1 cellular context compared by ENCODE assay signal in the genomic region with DNA sequence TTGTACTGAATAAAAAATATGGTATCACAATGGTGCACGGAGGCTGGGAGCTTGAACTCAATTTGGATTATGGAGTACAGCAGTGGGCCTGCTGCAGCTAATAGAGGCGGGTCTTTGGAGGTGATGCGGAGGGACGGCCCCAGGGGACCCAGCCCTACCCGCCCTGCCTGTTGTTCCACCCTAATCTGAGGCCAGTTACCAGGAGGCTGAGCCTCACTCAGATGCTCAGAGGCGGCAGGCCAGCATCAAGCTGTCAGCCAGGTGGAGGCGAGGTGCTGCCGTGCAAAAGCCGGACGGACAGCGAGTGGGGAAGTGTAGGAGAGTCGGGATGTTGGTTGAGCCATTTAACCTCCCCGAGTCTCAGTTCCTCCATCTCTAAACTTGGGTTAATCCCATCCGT.
TF ChIP-seq lines count a peak whose summit lies in the region.

No MANE protein-coding gene starts in this region.

TF ChIP-seq in H1, 55 proteins besides CTCF, POLR2A, EP300 and RAD21 (continued from another document):
- TF ChIP-seq SIRT6 (IDR thresholded peaks at IDR 0.05; ENCODE audit: low read length) (no peak), EGR1 (IDR thresholded peaks at IDR 0.05; ENCODE audit: borderline replicate concordance, low read depth, low read length) (no peak), YY1 (IDR thresholded peaks at IDR 0.05; ENCODE audit: low read depth, low read length) (no peak)
